In the genomic region with DNA sequence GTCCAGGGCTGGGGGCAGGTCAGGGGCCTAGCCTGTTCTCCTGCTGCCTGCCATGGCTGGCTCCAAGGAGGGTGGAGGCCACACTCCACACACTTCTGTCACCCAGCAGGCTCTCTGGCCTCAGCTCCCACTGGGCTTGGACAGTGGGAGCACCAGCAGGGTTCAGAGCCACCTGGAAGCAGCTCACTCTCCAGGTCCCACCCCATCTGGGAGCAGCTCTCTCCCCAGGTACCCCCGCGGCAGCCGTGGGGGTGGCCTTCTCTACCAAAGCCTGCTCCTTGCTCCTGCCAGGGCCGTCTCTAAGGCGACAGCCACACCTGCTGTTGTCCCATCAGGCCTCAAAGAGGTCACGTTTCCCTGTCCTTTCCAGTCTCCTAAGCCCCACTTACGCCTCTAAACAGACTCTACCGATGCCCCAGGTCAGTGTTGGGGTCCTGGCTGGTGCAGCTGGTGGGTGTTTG, we compare ENCODE assay signal across 19 cellular contexts.
DNase-seq lines count a peak whose midpoint lies in the region; ATAC-seq and TF ChIP-seq lines count a peak whose summit lies in the region.
"Had no signal": no experiment of that assay in that cellular context is flagged by ENCODE, and none has a peak within 500 bp of the region (broad histone marks: within the 10 kb centered on the region; RNA-seq: fewer than 3 reads in every experiment).

No MANE protein-coding gene starts in this region.

- no peak overlapping the region for H3K4me3 ChIP-seq in PC-9
- H3K4me3 ChIP-seq: ascending aorta, suprapubic skin had no signal

- H3K27ac ChIP-seq in PC-9 = no peak overlapping the region
- H3K27ac ChIP-seq: 22Rv1, ascending aorta, esophagus squamous epithelium, suprapubic skin had no signal

- H3K79me2 ChIP-seq in PC-9 (ENCODE audit: low read depth) = no peaks in the 10 kb centered on the region

- CTCF ChIA-PET in Calu3 (lab: Charles Lee) = interaction anchor here (0.6 kb wide), 1 partner anchor 421 kb away, joined by 4 read pairs; no protein-coding TSS in a partner anchor
- CTCF ChIA-PET in PC-9 (lab: Charles Lee) = interaction anchor here (0.5 to 0.7 kb wide), 2 partner anchors 758 to 1403 kb away, joined by 3 to 12 read pairs; no protein-coding TSS in a partner anchor

- no peak overlapping the region for H3K4me2 ChIP-seq in PC-9

- H3K9me2 ChIP-seq in PC-9 (ENCODE audit: insufficient read depth) = no peaks in the 10 kb centered on the region

- no peaks in the 10 kb centered on the region for H3K36me3 ChIP-seq in PC-9 (ENCODE audit: low read depth)
- H3K36me3 ChIP-seq: ascending aorta, esophagus squamous epithelium, suprapubic skin had no signal

- H3K4me3 Mint-ChIP-seq in Calu3 (ENCODE audit: low read depth, unreplicated experiment) (peak overlapping the region; percentile 41), natural killer cell (peak overlapping the region; percentile 67)
- H3K4me3 Mint-ChIP-seq: T-helper 1 cell treated with Interleukin-12 subunit alpha and Interleukin-12 subunit beta and Interleukin-4 antibody, amounts not matched to agents 30 μg/mL and 1 μg/mL, for 36 hours had no signal

- DNase-seq in NCI-H146 (lab: John Stamatoyannopoulos, UW) = peak; percentile 20
- no peak for DNase-seq in NCI-H146 treated with DMSO at 0.1 percent for 48 hours (lab: John Stamatoyannopoulos, UW; ENCODE audit: unreplicated experiment)
- no peak for DNase-seq in Calu3
- peak; percentile 42 for DNase-seq in ecto neural progenitor cell (ENCODE audit: low spot score)
- no peak for DNase-seq in natural killer cell
- no peak for DNase-seq in PC-9
- DNase-seq in T-helper 2 cell = no peak
- DNase-seq: cortex of kidney, esophagus squamous epithelium, GDM1, left cardiac atrium, NCI-H1436, NCI-H524 treated with DMSO at 0.1 percent for 48 hours had no signal

- no peaks in the 10 kb centered on the region for H3K4me1 Mint-ChIP-seq in Calu3 (ENCODE audit: low read depth, unreplicated experiment)
- H3K4me1 Mint-ChIP-seq in natural killer cell = peaks cover 8 to 19% of the 10 kb centered on the region in 2 donors

- intact Hi-C loops in Calu3 (cut with micrococcal nuclease; ENCODE audit: unreplicated experiment) = no loop called here
- intact Hi-C loops in natural killer cell (cut with micrococcal nuclease) = no loop called here
- intact Hi-C loops in PC-9 (cut with micrococcal nuclease; ENCODE audit: unreplicated experiment) = no loop called here

- H3K36me3 Mint-ChIP-seq in Calu3 (ENCODE audit: insufficient read depth, unreplicated experiment) (peaks cover 10% of the 10 kb centered on the region), natural killer cell (no peaks in the 10 kb centered on the region)

- no peaks in the 10 kb centered on the region for H3K4me1 ChIP-seq in PC-9 (replicated peaks; ENCODE audit: insufficient read depth)
- H3K4me1 ChIP-seq: ascending aorta had no signal

- H3K9me3 Mint-ChIP-seq in Calu3 (ENCODE audit: low read depth, unreplicated experiment) = no peaks in the 10 kb centered on the region
- H3K9me3 Mint-ChIP-seq in natural killer cell = no peaks in the 10 kb centered on the region
- H3K9me3 Mint-ChIP-seq: activated T-cell treated with anti-CD3 and anti-CD28 coated beads, Interleukin-2, amount 50 U/mL, for 24 hours; T-helper 1 cell treated with Interleukin-12 subunit alpha and Interleukin-12 subunit beta and Interleukin-4 antibody, amounts not matched to agents 30 μg/mL and 1 μg/mL, for 36 hours had no signal

- peaks cover 47% of the 10 kb centered on the region for H3K27me3 ChIP-seq in PC-9 (ENCODE audit: insufficient read depth, low read depth)

- H3K9me3 ChIP-seq in PC-9 (ENCODE audit: insufficient read depth, low read depth) = no peaks in the 10 kb centered on the region
- H3K9me3 ChIP-seq: ascending aorta, esophagus squamous epithelium, suprapubic skin had no signal

- POLR2A ChIA-PET in PC-9 (lab: Charles Lee; ENCODE audit: unreplicated experiment) = no interaction called here

- TF ChIP-seq CTCF in Calu3 (IDR thresholded peaks at IDR 0.05; ENCODE audit: unreplicated experiment) (no peak), natural killer cell (IDR thresholded peaks at IDR 0.05) (no peak), PC-9 (conservative IDR thresholded peaks at IDR 0.05) (no peak)

- ATAC-seq in natural killer cell = no peak
- no peak for ATAC-seq in GM21717 (IDR thresholded peaks at IDR 0.05; ENCODE audit: unreplicated experiment)

- BruUV-seq in Calu3 (replicated peaks; lab: Mats Ljungman, UMichigan) (no TSS peak), PC-9 (replicated peaks; lab: Mats Ljungman, UMichigan) (no TSS peak)

- no peaks in the 10 kb centered on the region for H4K20me1 ChIP-seq in PC-9 (ENCODE audit: insufficient read depth)

- no peaks in the 10 kb centered on the region for H3F3A ChIP-seq in PC-9 (ENCODE audit: insufficient read depth, low read depth)

- H3K27ac Mint-ChIP-seq in Calu3 (ENCODE audit: unreplicated experiment) = no peak overlapping the region
- no peak overlapping the region for H3K27ac Mint-ChIP-seq in natural killer cell
- H3K27ac Mint-ChIP-seq: activated T-cell treated with anti-CD3 and anti-CD28 coated beads, Interleukin-2, amount 50 U/mL, for 24 hours; T-helper 1 cell treated with Interleukin-12 subunit alpha and Interleukin-12 subunit beta and Interleukin-4 antibody, amounts not matched to agents 30 μg/mL and 1 μg/mL, for 36 hours had no signal

- peaks cover 74% of the 10 kb centered on the region for H3K27me3 Mint-ChIP-seq in Calu3 (ENCODE audit: unreplicated experiment)
- peaks cover 21 to 34% of the 10 kb centered on the region in 2 donors for H3K27me3 Mint-ChIP-seq in natural killer cell (ENCODE audit: low read depth in 2 of 2)

- no peak overlapping the region for H2AFZ ChIP-seq in PC-9

Comparison
In these comparisons a context has a peak if more than half of its experiments do, and no peak if none do; other contexts are left out.
1. DNase-seq: peak in NCI-H146 (single experiment) and ecto neural progenitor cell (single experiment); none in NCI-H146 treated with DMSO at 0.1 percent for 48 hours (single experiment), Calu3 (single experiment), natural killer cell (single experiment), PC-9 (0 of 2) and T-helper 2 cell (0 of 5).